ENCODE assay signal across 10 cellular contexts in genomic region chr12:128853321-128854197, GRCh38. TPM values are rescaled to one million over a fixed set of nuclear protein-coding genes. Genes with fewer than 3 reads are reported as not detected.
A peak's percentile ranks its signal among the peaks of the same experiment; 100 is the strongest.
DNase-seq lines count a peak whose midpoint lies in the region; ATAC-seq and TF ChIP-seq lines count a peak whose summit lies in the region.
"Had no signal": no experiment of that assay in that cellular context is flagged by ENCODE, and none has a peak within 500 bp of the region (broad histone marks: within the 10 kb centered on the region; RNA-seq: fewer than 3 reads in every experiment).

TSS of gene GLT1D1 (plus strand) at chr12:128853478. CDS start at chr12:128853582, 104 bp downstream.

- peaks cover 0 to 64% (median 35%) of the 10 kb centered on the region in 7 donors for H3K27me3 ChIP-seq in spleen (replicated peaks in 1 of 7)

- H3K27ac ChIP-seq in KOPT-K1 (ENCODE audit: low read depth, low read length, poor library complexity, severe bottlenecking) (peak within 1 kb of the TSS; percentile 32), spleen (peak within 1 kb of the TSS in 7 of 8 donors; percentile 69 to 96 (median 84))

- H3K36me3 ChIP-seq in KOPT-K1 (ENCODE audit: insufficient read depth, low read length) = no peaks in the 10 kb centered on the region
- no peaks in the 10 kb centered on the region for H3K36me3 ChIP-seq in spleen

- no peak for TF ChIP-seq CTCF in spleen (IDR thresholded peaks at IDR 0.05 in 8 of 11, conservative IDR thresholded peaks at IDR 0.05 in 3 of 11)

- intact Hi-C loops in spleen (cut with DNase I; ENCODE audit: low total_unique reads) = no loop called here

- DNase-seq in NCI-H146 (lab: John Stamatoyannopoulos, UW) (peak; percentile 80), NCI-H146 treated with DMSO at 0.1 percent for 48 hours (lab: John Stamatoyannopoulos, UW; ENCODE audit: unreplicated experiment) (no peak), spleen (peak; percentile 90), HCEC 1CT (no peak)
- no peak for DNase-seq in central memory CD4-positive, alpha-beta T cell
- DNase-seq: activated CD8-positive, alpha-beta T cell treated with anti-CD3 and anti-CD28 coated beads, Interleukin-2, amount 10 ng/mL, durations not matched to agents 7 days and 5 days had no signal

- 1 to 7% (median 3%) methylated on average over 35 to 115 of the region's 115 CpGs for WGBS in spleen, 5 donors

- H3K4me3 ChIP-seq in iPS-11a (ENCODE audit: low read depth, low read length) (peak within 1 kb of the TSS; percentile 61), spleen (peak within 1 kb of the TSS in 7 of 8 donors; percentile 20 to 71 (median 32))

- H3K9me3 ChIP-seq in KOPT-K1 (ENCODE audit: insufficient read depth, low read length, poor library complexity, severe bottlenecking) = no peaks in the 10 kb centered on the region
- no peaks in the 10 kb centered on the region for H3K9me3 ChIP-seq in spleen

- H3K4me1 ChIP-seq in spleen = peaks cover 0 to 36% (median 6%) of the 10 kb centered on the region in 6 donors

- no peak for TF ChIP-seq POLR2A in spleen (IDR thresholded peaks at IDR 0.05)

- no peak for ATAC-seq in HG02798 (IDR thresholded peaks at IDR 0.05; ENCODE audit: poor library complexity, unreplicated experiment)
- ATAC-seq: activated CD8-positive, alpha-beta T cell treated with anti-CD3 and anti-CD28 coated beads, Interleukin-2, amount 10 ng/mL, durations not matched to agents 7 days and 5 days had no signal

RNA-seq across cellular contexts. Expression of gene GLT1D1, which starts in this region (rescaled TPM):
- total RNA-seq in spleen = 10 to 100 TPM in 6 of 7 donors, 1 to 10 TPM in 1; 7.8 to 41.4 (median 21.3) TPM
- polyA plus RNA-seq in spleen = 1 to 10 TPM in 2 of 3 donors, under 1 TPM in 1; 0.41 to 3.2 (median 1.6) TPM
- total RNA-seq: activated CD8-positive, alpha-beta T cell treated with anti-CD3 and anti-CD28 coated beads, Interleukin-2, amount 10 ng/mL, durations not matched to agents 7 days and 5 days; MCF 10A had no signal

Comparison
In these comparisons a context has a peak if more than half of its experiments do, and no peak if none do; other contexts are left out.
1. DNase-seq: peak in NCI-H146 (single experiment) and spleen (single experiment); none in NCI-H146 treated with DMSO at 0.1 percent for 48 hours (single experiment), HCEC 1CT (single experiment) and central memory CD4-positive, alpha-beta T cell (single experiment).